Comparison of ENCODE assay signal across 23 cellular contexts in the genomic region with DNA sequence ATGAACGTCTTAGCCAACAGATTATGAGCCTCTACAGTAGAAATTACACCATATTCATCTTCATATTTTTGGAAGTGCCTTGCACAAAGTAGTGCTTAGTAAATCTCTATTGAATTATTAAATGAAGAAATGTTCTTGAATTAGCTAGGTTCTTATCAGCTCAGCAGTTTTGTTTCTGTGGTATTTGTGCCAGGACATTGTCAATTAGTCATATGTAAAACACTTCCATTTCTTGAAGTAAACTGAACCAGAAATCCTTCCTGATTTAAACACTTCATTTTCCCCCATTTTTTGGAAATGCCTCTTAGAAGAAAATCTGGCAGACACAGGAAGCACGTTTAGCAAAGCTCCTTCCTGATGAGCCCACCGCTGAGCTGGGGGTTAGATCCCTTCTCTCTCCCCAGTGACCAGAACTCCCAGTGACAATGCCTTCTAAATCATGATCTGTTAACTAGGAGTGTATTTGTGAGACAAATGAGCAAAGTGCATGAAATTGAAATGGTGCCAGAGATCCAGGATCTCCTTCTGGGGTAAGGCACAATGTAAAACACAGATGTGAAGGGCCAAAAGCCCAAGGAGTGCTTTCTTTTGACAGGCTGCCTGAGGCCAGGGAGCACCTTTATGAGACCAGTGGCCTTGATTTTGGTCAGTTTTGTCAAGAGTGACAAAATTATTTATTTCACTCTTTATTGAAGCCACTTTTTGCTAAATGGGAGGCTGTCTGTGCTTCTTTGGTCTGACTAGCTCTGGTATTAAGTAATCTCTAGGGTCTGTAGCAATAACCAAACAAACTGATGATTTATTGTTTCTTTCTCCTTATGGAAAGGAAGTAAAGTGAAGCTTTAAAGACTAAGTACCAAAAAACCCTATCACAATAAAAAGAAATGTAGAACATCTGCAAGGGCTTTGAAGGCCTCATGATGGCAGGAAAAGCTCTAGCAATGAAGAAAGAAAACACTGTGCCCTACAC. TPM values are rescaled to one million over a fixed set of nuclear protein-coding genes. Genes with fewer than 3 reads are reported as not detected.
DNase-seq lines count a peak whose midpoint lies in the region; ATAC-seq and TF ChIP-seq lines count a peak whose summit lies in the region.
"Had no signal": no experiment of that assay in that cellular context is flagged by ENCODE, and none has a peak within 500 bp of the region (broad histone marks: within the 10 kb centered on the region; RNA-seq: fewer than 3 reads in every experiment).

No MANE protein-coding gene starts in this region.

- H3K4me1 Mint-ChIP-seq in H9 = no peaks in the 10 kb centered on the region
- H3K4me1 Mint-ChIP-seq: activated B cell treated with CpG ODN at 0.5 μM for 24 hours; activated CD4-positive, alpha-beta memory T cell treated with anti-CD3 and anti-CD28 coated beads, Interleukin-2, amount 10 ng/mL, durations not matched to agents 7 days and 5 days; activated naive CD4-positive, alpha-beta T cell treated with anti-CD3 and anti-CD28 coated beads, Interleukin-2, amount 10 ng/mL, durations not matched to agents 7 days and 5 days; neural progenitor cell had no signal

- H3K56ac ChIP-seq in mesendoderm (ENCODE audit: low read length) (no peak overlapping the region), H9 (ENCODE audit: insufficient read length, low read depth, low read length) (no peak overlapping the region)

- H3K4ac ChIP-seq in mesendoderm (ENCODE audit: low read depth, low read length) (no peak overlapping the region), H9 (ENCODE audit: low read depth, low read length) (no peak overlapping the region)

- no peak overlapping the region for H4K91ac ChIP-seq in H9 (ENCODE audit: insufficient read length, low read depth, low read length)

- no peaks in the 10 kb centered on the region for H4K20me1 ChIP-seq in H9 (ENCODE audit: control insufficient read depth, insufficient read depth, insufficient read length)

- H2AK5ac ChIP-seq in mesendoderm (ENCODE audit: low read length) = no peak overlapping the region
- no peak overlapping the region for H2AK5ac ChIP-seq in H9 (ENCODE audit: insufficient read length, low read length)

- H3K4me3 Mint-ChIP-seq in H9 = no peak overlapping the region
- H3K4me3 Mint-ChIP-seq: activated B cell treated with CpG ODN at 0.5 μM for 24 hours; activated CD4-positive, alpha-beta memory T cell treated with anti-CD3 and anti-CD28 coated beads, Interleukin-2, amount 10 ng/mL, durations not matched to agents 7 days and 5 days; activated naive CD4-positive, alpha-beta T cell treated with anti-CD3 and anti-CD28 coated beads, Interleukin-2, amount 10 ng/mL, durations not matched to agents 7 days and 5 days; activated T-cell treated with anti-CD3 and anti-CD28 coated beads, Interleukin-2, amount 50 U/mL, for 24 hours; CD8-positive, alpha-beta T cell; HFFc6; neural progenitor cell had no signal

- no peak overlapping the region for H2AFZ ChIP-seq in H9 (ENCODE audit: low read length)
- H2AFZ ChIP-seq: neural progenitor cell had no signal

- H3K4me1 ChIP-seq in mesendoderm (ENCODE audit: control insufficient read depth, low read depth, low read length) (no peaks in the 10 kb centered on the region), H9 (ENCODE audit: insufficient read depth, low read length) (no peaks in the 10 kb centered on the region)
- H3K4me1 ChIP-seq: neural progenitor cell, spleen, suprapubic skin had no signal

- no peak overlapping the region for H4K8ac ChIP-seq in mesendoderm (ENCODE audit: low read depth, low read length)
- no peak overlapping the region for H4K8ac ChIP-seq in H9 (replicated peaks; ENCODE audit: insufficient read length, low read depth, low read length)

- H3T11ph ChIP-seq in H9 (ENCODE audit: low read length) = no peak overlapping the region

- no peak overlapping the region for H3K27ac ChIP-seq in mesendoderm (ENCODE audit: low read depth, low read length)
- no peak overlapping the region for H3K27ac ChIP-seq in H9 (ENCODE audit: insufficient read length, low read depth, low read length)
- H3K27ac ChIP-seq: KMS-11, neural progenitor cell, spleen, suprapubic skin had no signal

- H2BK12ac ChIP-seq in H9 (ENCODE audit: insufficient read length, low read depth, low read length) = no peak overlapping the region

- no peaks in the 10 kb centered on the region for H3K36me3 ChIP-seq in mesendoderm (ENCODE audit: control insufficient read depth, insufficient read depth, low read length)
- H3K36me3 ChIP-seq: neural progenitor cell, spleen, suprapubic skin had no signal

- H2BK20ac ChIP-seq in H9 (ENCODE audit: low read depth, low read length, poor library complexity, severe bottlenecking) = no peak overlapping the region

- TF ChIP-seq CTCF in AG09309 (IDR thresholded peaks at IDR 0.05; ENCODE audit: control insufficient read depth, insufficient read depth, low read depth, low read length, missing control alignments) (no peak), H9 (conservative IDR thresholded peaks at IDR 0.05) (no peak)

- intact Hi-C loops in left ventricle myocardium superior (cut with micrococcal nuclease) = no loop called here

- ATAC-seq in GM19397 (IDR thresholded peaks at IDR 0.05; ENCODE audit: unreplicated experiment) = no peak
- no peak for ATAC-seq in left ventricle myocardium superior
- ATAC-seq in HG02588 (IDR thresholded peaks at IDR 0.05; ENCODE audit: unreplicated experiment) = no peak
- ATAC-seq: CD8-positive, alpha-beta T cell had no signal

- no CpG with 5 or more reads among the region's 3 CpGs for WGBS in mesendoderm (ENCODE audit: extremely low coverage, insufficient coverage, low lambda C conversion rate)
- no CpG with 5 or more reads among the region's 3 CpGs for WGBS in H9 (ENCODE audit: extremely low coverage, insufficient read length, low lambda C conversion rate)

- no peak overlapping the region for H3K18ac ChIP-seq in mesendoderm (ENCODE audit: low read length)
- H3K18ac ChIP-seq in H9 (ENCODE audit: insufficient read length, low read depth, low read length) = no peak overlapping the region

- H3K14ac ChIP-seq in H9 (ENCODE audit: insufficient read depth, low read length) = no peak overlapping the region

- H3K9ac ChIP-seq in mesendoderm (ENCODE audit: low read length) (no peak overlapping the region), H9 (ENCODE audit: extremely low read depth, insufficient read length, low read length) (no peak overlapping the region)
- H3K9ac ChIP-seq: KMS-11, neural progenitor cell had no signal

- H3K79me2 ChIP-seq in mesendoderm (ENCODE audit: control insufficient read depth, insufficient read depth, low read length) (no peaks in the 10 kb centered on the region), H9 (ENCODE audit: insufficient read depth, low read length) (no peaks in the 10 kb centered on the region)

- H3K27ac Mint-ChIP-seq in H9 = no peak overlapping the region
- H3K27ac Mint-ChIP-seq: activated B cell treated with CpG ODN at 0.5 μM for 24 hours; activated CD4-positive, alpha-beta memory T cell treated with anti-CD3 and anti-CD28 coated beads, Interleukin-2, amount 10 ng/mL, durations not matched to agents 7 days and 5 days; activated naive CD4-positive, alpha-beta T cell treated with anti-CD3 and anti-CD28 coated beads, Interleukin-2, amount 10 ng/mL, durations not matched to agents 7 days and 5 days; activated T-cell treated with anti-CD3 and anti-CD28 coated beads, Interleukin-2, amount 50 U/mL, for 24 hours; CD8-positive, alpha-beta T cell; HFFc6; neural progenitor cell had no signal

- H3K9me3 ChIP-seq in H9 (ENCODE audit: control insufficient read depth, low read depth, low read length) = no peaks in the 10 kb centered on the region

- H4K5ac ChIP-seq in mesendoderm (ENCODE audit: low read length) (no peak overlapping the region), H9 (ENCODE audit: insufficient read length, low read depth, low read length) (no peak overlapping the region)

- H3K9me3 Mint-ChIP-seq in H9 = peaks cover 15 to 16% of the 10 kb centered on the region in 2 experiments
- H3K9me3 Mint-ChIP-seq: HFFc6 had no signal

- no peak overlapping the region for H3K23ac ChIP-seq in mesendoderm (ENCODE audit: low read length)
- no peak overlapping the region for H3K23ac ChIP-seq in H9 (ENCODE audit: insufficient read length, low read depth, low read length)

- H2BK15ac ChIP-seq in mesendoderm (replicated peaks; ENCODE audit: low read depth) = no peak overlapping the region
- H2BK15ac ChIP-seq in H9 (ENCODE audit: low read depth, low read length) = no peak overlapping the region

- H3K79me1 ChIP-seq in mesendoderm (ENCODE audit: low read length) (no peaks in the 10 kb centered on the region), H9 (ENCODE audit: insufficient read depth, low read depth, low read length, poor library complexity, severe bottlenecking) (no peaks in the 10 kb centered on the region)

- peak; percentile 29 for DNase-seq in AG09309 (ENCODE audit: low read depth)
- DNase-seq in MV-4-11 (lab: John Stamatoyannopoulos, UW) = peak; percentile 78
- peak; percentile 27 for DNase-seq in dermis blood vessel endothelial cell
- no peak for DNase-seq in mesendoderm
- no peak for DNase-seq in H9
- no peak for DNase-seq in left ventricle myocardium superior
- DNase-seq: activated B cell treated with CpG ODN at 0.5 μM for 24 hours; activated CD4-positive, alpha-beta memory T cell treated with anti-CD3 and anti-CD28 coated beads, Interleukin-2, amount 10 ng/mL, durations not matched to agents 7 days and 5 days; activated naive CD4-positive, alpha-beta T cell treated with anti-CD3 and anti-CD28 coated beads, Interleukin-2, amount 10 ng/mL, durations not matched to agents 7 days and 5 days; activated T-cell treated with anti-CD3 and anti-CD28 coated beads, Interleukin-2, amount 50 U/mL, for 24 hours; CD8-positive, alpha-beta T cell; HFFc6; NCI-H1417 treated with DMSO at 0.1 percent for 48 hours; NCI-H526; OCI-M1; spleen; T-helper 2 cell had no signal

- peaks cover 24% of the 10 kb centered on the region for H3K27me3 Mint-ChIP-seq in H9 (ENCODE audit: low read depth)

- no peak overlapping the region for H3K4me3 ChIP-seq in AG09309 (ENCODE audit: control insufficient read depth, low read depth, low read length)
- H3K4me3 ChIP-seq in mesendoderm (ENCODE audit: low read length) = no peak overlapping the region
- H3K4me3 ChIP-seq: coronary artery, neural progenitor cell, spleen, suprapubic skin had no signal

- H3K27me3 ChIP-seq in mesendoderm (ENCODE audit: insufficient read depth, low read length, poor library complexity) = no peaks in the 10 kb centered on the region
- H3K27me3 ChIP-seq in H9 (ENCODE audit: insufficient read depth, low read length) = no peaks in the 10 kb centered on the region
- H3K27me3 ChIP-seq: neural progenitor cell, suprapubic skin had no signal

- H2BK5ac ChIP-seq in mesendoderm (ENCODE audit: low read length) (no peak overlapping the region), H9 (ENCODE audit: insufficient read length, low read length) (no peak overlapping the region)

- H2BK120ac ChIP-seq in mesendoderm (ENCODE audit: low read depth, low read length) (peak overlapping the region; percentile 73), H9 (ENCODE audit: low read depth, low read length, poor library complexity, severe bottlenecking) (no peak overlapping the region)

- peaks cover 0 to 11% (median 0%) of the 10 kb centered on the region in 3 experiments; a peak in 4 of 7 replicates for H3K36me3 Mint-ChIP-seq in H9 (ENCODE audit: insufficient read depth in 1 of 3, low read depth in 3 of 3)
- H3K36me3 Mint-ChIP-seq: neural progenitor cell had no signal

- H3K23me2 ChIP-seq in H9 (ENCODE audit: insufficient read length, low read depth, low read length, poor library complexity, severe bottlenecking) = no peaks in the 10 kb centered on the region

- H3K4me2 ChIP-seq in mesendoderm (ENCODE audit: low read length) = no peak overlapping the region
- H3K4me2 ChIP-seq in H9 (ENCODE audit: insufficient read depth, insufficient read length, low read length) = no peak overlapping the region
- H3K4me2 ChIP-seq: KMS-11, neural progenitor cell had no signal

RNA-seq across cellular contexts. Expression of a gene that starts 25.6 kb away (rescaled TPM):
- total RNA-seq in dermis blood vessel endothelial cell = 15.8 and 24.5 TPM in 2 replicates
- 4.1 TPM for polyA plus RNA-seq in mesendoderm (2013, experiment 1 of 2)
- 3.9 TPM for polyA plus RNA-seq in mesendoderm (2013, experiment 2 of 2)
- total RNA-seq in H9 (2021) = 5.8 and 6.3 TPM in 2 replicates
- total RNA-seq in left ventricle myocardium superior = 30.3 TPM

Comparison
In these comparisons a context has a peak if more than half of its experiments do, and no peak if none do; other contexts are left out.
1. DNase-seq: peak in AG09309 (single experiment), MV-4-11 (single experiment) and dermis blood vessel endothelial cell (single experiment); none in mesendoderm (single experiment), H9 (single experiment) and left ventricle myocardium superior (single experiment).